9 cellular contexts compared by ENCODE assay signal in genomic region chr11:73312806-73313403, GRCh38. TPM values are rescaled to one million over a fixed set of nuclear protein-coding genes. Genes with fewer than 3 reads are reported as not detected.
DNase-seq lines count a peak whose midpoint lies in the region; ATAC-seq and TF ChIP-seq lines count a peak whose summit lies in the region.
"Had no signal": no experiment of that assay in that cellular context is flagged by ENCODE, and none has a peak within 500 bp of the region (broad histone marks: within the 10 kb centered on the region; RNA-seq: fewer than 3 reads in every experiment).

No MANE protein-coding gene starts in this region.

- H3K4me2 ChIP-seq in GM23248 (ENCODE audit: unreplicated experiment) = peak overlapping the region; percentile 86

- in situ Hi-C loops in GM23248 (cut with MboI) = no loop called here

- POLR2A ChIA-PET in naive thymus-derived CD8-positive, alpha-beta T cell (lab: Charles Lee) = no interaction called here

- H3K27ac Mint-ChIP-seq in stimulated activated naive B cell treated with anti-CD40 and anti-IgM and Interleukin-4, amounts not matched to agents 10 μg/mL and 1 μg/mL and 100 μg/mL, for 72 hours = peak overlapping the region; percentile 73
- no peak overlapping the region for H3K27ac Mint-ChIP-seq in naive thymus-derived CD8-positive, alpha-beta T cell

- TF ChIP-seq CTCF in left lung (IDR thresholded peaks at IDR 0.05) (no peak), adrenal gland (IDR thresholded peaks at IDR 0.05) (no peak)

- H3K4me1 ChIP-seq in GM23248 (ENCODE audit: insufficient read depth) (peaks cover 60% of the 10 kb centered on the region), left lung (peaks cover 50 to 100% of the 10 kb centered on the region in 2 donors), adrenal gland (replicated peaks in 1 of 2) (peaks cover 4 to 8% of the 10 kb centered on the region in 2 donors)

- ATAC-seq in left lung (no peak), HG03439 (IDR thresholded peaks at IDR 0.05; ENCODE audit: unreplicated experiment) (no peak)
- ATAC-seq in stimulated activated naive B cell treated with anti-CD40 and anti-IgM and Interleukin-4, amounts not matched to agents 10 μg/mL and 1 μg/mL and 100 μg/mL, for 72 hours (replicated peaks) = no peak
- no peak for ATAC-seq in naive thymus-derived CD8-positive, alpha-beta T cell

- H3K27me3 Mint-ChIP-seq in stimulated activated naive B cell treated with anti-CD40 and anti-IgM and Interleukin-4, amounts not matched to agents 10 μg/mL and 1 μg/mL and 100 μg/mL, for 72 hours = no peaks in the 10 kb centered on the region
- peaks cover 0 to 4% (median 0%) of the 10 kb centered on the region in 5 donors for H3K27me3 Mint-ChIP-seq in naive thymus-derived CD8-positive, alpha-beta T cell

- intact Hi-C loops in left lung (cut with DNase I) (no loop called here), adrenal gland (cut with DNase I) (no loop called here)

- H3K4me3 Mint-ChIP-seq in stimulated activated naive B cell treated with anti-CD40 and anti-IgM and Interleukin-4, amounts not matched to agents 10 μg/mL and 1 μg/mL and 100 μg/mL, for 72 hours = peak overlapping the region; percentile 74 to 77
- no peak overlapping the region for H3K4me3 Mint-ChIP-seq in naive thymus-derived CD8-positive, alpha-beta T cell
- H3K4me3 Mint-ChIP-seq: activated CD8-positive, alpha-beta T cell treated with anti-CD3 and anti-CD28 coated beads, Interleukin-2, amount 10 ng/mL, durations not matched to agents 7 days and 5 days had no signal

- H3K9ac ChIP-seq in GM23248 = peak overlapping the region; percentile 75

- H3K36me3 ChIP-seq in GM23248 (ENCODE audit: low read depth) (no peaks in the 10 kb centered on the region), left lung (peaks cover 0 to 3% of the 10 kb centered on the region in 2 donors), adrenal gland (replicated peaks in 1 of 2) (no peaks in the 10 kb centered on the region)

- no peaks in the 10 kb centered on the region for H3K9me2 ChIP-seq in GM23248 (ENCODE audit: insufficient read depth)

- WGBS in GM23248 (ENCODE audit: low coverage in 1 of 2, low lambda C conversion rate in 2 of 2, missing lambda C conversion rate in 2 of 2), 2 experiments = 33 to 35% methylated on average over 7 of the region's 7 CpGs
- WGBS in adrenal gland, 4 donors = 54 to 73% (median 61%) methylated on average over 7 of the region's 7 CpGs

- H3K9me3 Mint-ChIP-seq in stimulated activated naive B cell treated with anti-CD40 and anti-IgM and Interleukin-4, amounts not matched to agents 10 μg/mL and 1 μg/mL and 100 μg/mL, for 72 hours = no peaks in the 10 kb centered on the region
- no peaks in the 10 kb centered on the region for H3K9me3 Mint-ChIP-seq in naive thymus-derived CD8-positive, alpha-beta T cell

- H3K9me3 ChIP-seq in GM23248 (ENCODE audit: low read depth) (no peaks in the 10 kb centered on the region), left lung (no peaks in the 10 kb centered on the region), adrenal gland (replicated peaks in 1 of 3) (no peaks in the 10 kb centered on the region)

- peak overlapping the region; percentile 78 for H3K27ac ChIP-seq in GM23248
- H3K27ac ChIP-seq in left lung = peak overlapping the region; percentile 46 to 73
- H3K27ac ChIP-seq in adrenal gland = peak overlapping the region in 2 of 5 donors; percentile 38 to 69

- H3K4me3 ChIP-seq in GM23248 (peak overlapping the region; percentile 76), left lung (peak overlapping the region; percentile 58 to 69), adrenal gland (peak overlapping the region in 1 of 4 donors; percentile 71)

- H3K79me2 ChIP-seq in GM23248 (ENCODE audit: insufficient read depth) = peaks cover 87% of the 10 kb centered on the region

- H4K20me1 ChIP-seq in GM23248 (ENCODE audit: insufficient read depth) = no peaks in the 10 kb centered on the region

- H3K27me3 ChIP-seq in GM23248 (replicated peaks; ENCODE audit: insufficient read depth) (no peaks in the 10 kb centered on the region), left lung (peaks cover 0 to 19% of the 10 kb centered on the region in 2 donors), adrenal gland (no peaks in the 10 kb centered on the region)

- H3K4me1 Mint-ChIP-seq in stimulated activated naive B cell treated with anti-CD40 and anti-IgM and Interleukin-4, amounts not matched to agents 10 μg/mL and 1 μg/mL and 100 μg/mL, for 72 hours = peaks cover 51 to 75% of the 10 kb centered on the region in 2 donors
- peaks cover 0 to 13% (median under 1%) of the 10 kb centered on the region in 4 donors for H3K4me1 Mint-ChIP-seq in naive thymus-derived CD8-positive, alpha-beta T cell

- TF ChIP-seq POLR2A in adrenal gland (IDR thresholded peaks at IDR 0.05) = no peak

- H3K36me3 Mint-ChIP-seq in stimulated activated naive B cell treated with anti-CD40 and anti-IgM and Interleukin-4, amounts not matched to agents 10 μg/mL and 1 μg/mL and 100 μg/mL, for 72 hours = peaks cover 43 to 70% of the 10 kb centered on the region in 2 donors
- no peaks in the 10 kb centered on the region for H3K36me3 Mint-ChIP-seq in naive thymus-derived CD8-positive, alpha-beta T cell

- no peak overlapping the region for H2AFZ ChIP-seq in GM23248

- peaks cover 12% of the 10 kb centered on the region for H3F3A ChIP-seq in GM23248 (ENCODE audit: insufficient read depth)

- DNase-seq in GM23248 (peak; percentile 83), brain pericyte (ENCODE audit: low read depth, low spot score) (peak; percentile 82), left lung (no peak), adrenal gland (no peak), NCI-H1105 (lab: John Stamatoyannopoulos, UW) (no peak)
- DNase-seq in stimulated activated naive B cell treated with anti-CD40 and anti-IgM and Interleukin-4, amounts not matched to agents 10 μg/mL and 1 μg/mL and 100 μg/mL, for 72 hours = no peak
- no peak for DNase-seq in naive thymus-derived CD8-positive, alpha-beta T cell

RNA-seq across cellular contexts. Expression of gene ARHGEF17, which starts 4.8 kb away (rescaled TPM):
- 23.5 and 24.2 TPM in 2 replicates for total RNA-seq in GM23248 (2014; rRNA removed; shearing (Covaris generic))
- 15.3 and 16.5 TPM in 2 replicates for polyA plus RNA-seq in GM23248 (2016; fragmentation: Nextera tagmentation; extraction: Ambion mirVana)
- total RNA-seq in left lung = 10 to 100 TPM; 56.3 to 69.1 TPM
- 10 to 100 TPM; 12.7 to 35.5 (median 22.7) TPM for total RNA-seq in adrenal gland
- polyA plus RNA-seq in adrenal gland = 10 to 100 TPM in 2 of 3 donors, 1 to 10 TPM in 1; 8.1 to 48.2 (median 18.8) TPM
- total RNA-seq in naive thymus-derived CD8-positive, alpha-beta T cell = not detected
- under 1 TPM in 1 of 3 donors, not detected in 2; 0.19 TPM for polyA plus RNA-seq in naive thymus-derived CD8-positive, alpha-beta T cell

RNA-seq across cellular contexts. Expression of gene P2RY6, which starts 40.8 kb away (rescaled TPM):
- 0.76 TPM in 1 of 2 replicates, not detected in the other for total RNA-seq in GM23248 (2014; rRNA removed; shearing (Covaris generic))
- polyA plus RNA-seq in GM23248 (2016; fragmentation: Nextera tagmentation; extraction: Ambion mirVana) = 0.99 and 1.5 TPM in 2 replicates
- total RNA-seq in left lung = 1 to 10 TPM; 2.2 to 4.8 TPM
- total RNA-seq in adrenal gland = 1 to 10 TPM; 3.7 to 5.9 (median 4.6) TPM
- polyA plus RNA-seq in adrenal gland = 1 to 10 TPM in 1 of 3 donors, under 1 TPM in 2; 0.75 to 2.3 (median 0.97) TPM
- under 1 TPM in 1 of 2 experiments, not detected in 1; 0.52 TPM for total RNA-seq in naive thymus-derived CD8-positive, alpha-beta T cell
- polyA plus RNA-seq in naive thymus-derived CD8-positive, alpha-beta T cell = not detected
- total RNA-seq: activated CD8-positive, alpha-beta T cell treated with anti-CD3 and anti-CD28 coated beads, Interleukin-2, amount 10 ng/mL, durations not matched to agents 7 days and 5 days had no signal

Comparison
In these comparisons a context has a peak if more than half of its experiments do, and no peak if none do; other contexts are left out.
1. DNase-seq: peak in GM23248 (single experiment) and brain pericyte (single experiment); none in left lung (0 of 2), stimulated activated naive B cell treated with anti-CD40 and anti-IgM and Interleukin-4, amounts not matched to agents 10 μg/mL and 1 μg/mL and 100 μg/mL, for 72 hours (single experiment), adrenal gland (0 of 7), NCI-H1105 (single experiment) and naive thymus-derived CD8-positive, alpha-beta T cell (0 of 10).
2. H3K4me3 Mint-ChIP-seq: peak in stimulated activated naive B cell treated with anti-CD40 and anti-IgM and Interleukin-4, amounts not matched to agents 10 μg/mL and 1 μg/mL and 100 μg/mL, for 72 hours (2 of 2); none in naive thymus-derived CD8-positive, alpha-beta T cell (0 of 10).
3. RNA of gene ARHGEF17, which starts 4.8 kb away (total RNA-seq): 56.3 to 69.1 TPM in left lung, 23.5 to 24.2 TPM in GM23248 and 12.7 to 35.5 TPM in adrenal gland; not detected in naive thymus-derived CD8-positive, alpha-beta T cell; every median in the first group is over 10 times any median in the second.